In the genomic region with DNA sequence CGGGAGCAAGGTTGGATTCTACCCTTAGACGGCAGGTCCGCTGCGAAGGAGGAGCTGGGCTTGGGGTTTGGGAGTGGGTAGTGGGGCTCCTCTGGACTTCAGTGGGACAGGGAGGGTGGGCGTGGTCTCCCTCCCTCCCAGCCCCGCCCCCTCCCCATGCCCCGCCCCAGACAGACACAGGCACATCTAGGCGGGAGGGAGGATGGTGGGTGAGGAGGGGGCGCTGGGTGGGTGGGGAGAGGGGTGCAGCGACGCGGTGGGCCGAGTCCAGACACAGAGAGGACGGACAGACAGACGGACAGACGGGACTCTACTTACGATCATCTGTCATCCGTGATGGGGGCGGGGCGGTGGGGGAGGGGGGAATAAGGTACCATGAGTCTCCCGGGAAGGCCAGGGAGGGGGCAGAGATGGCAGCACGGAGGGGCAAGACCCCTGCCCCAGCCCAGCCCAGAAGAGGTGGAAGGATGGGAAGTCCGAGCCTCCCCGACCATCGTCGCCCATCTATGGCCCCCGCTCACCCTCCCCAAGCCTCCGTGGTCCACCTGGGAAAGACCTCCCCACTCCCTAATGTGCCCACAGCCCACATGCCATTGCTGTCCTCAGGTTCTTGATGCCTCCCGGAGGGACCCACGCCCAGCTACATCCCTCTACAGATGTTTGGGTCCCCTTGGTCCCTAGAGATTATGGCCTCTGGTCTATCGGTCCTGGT, we compare ENCODE assay signal across 30 cellular contexts.
"Had no signal": no experiment of that assay in that cellular context is flagged by ENCODE, and none has a peak within 500 bp of the region (broad histone marks: within the 10 kb centered on the region; RNA-seq: fewer than 3 reads in every experiment).

No MANE protein-coding gene starts in this region.

- H3K9ac ChIP-seq: KMS-11 had no signal

- H3K9me3 Mint-ChIP-seq: activated T-helper 1 cell treated with anti-CD3 and anti-CD28 coated beads, Interleukin-12 subunit alpha, Interleukin-12 subunit beta, Interleukin-2, Interleukin-4 antibody, amounts not matched to agents 30 ng/mL and 10 ng/mL and 1 ng/mL, durations not matched to agents 14 hours and 24 hours and 36 hours had no signal

- H3K4me1 Mint-ChIP-seq: activated B cell treated with CpG ODN at 0.5 μM for 24 hours; activated CD4-positive, alpha-beta T cell treated with anti-CD3 and anti-CD28 coated beads, Interleukin-2, amount 10 ng/mL, durations not matched to agents 24 days and 14 days had no signal

- DNase-seq: activated B cell treated with CpG ODN at 0.5 μM for 24 hours; activated CD4-positive, alpha-beta T cell treated with anti-CD3 and anti-CD28 coated beads for 1 hour; activated CD4-positive, alpha-beta T cell treated with anti-CD3 and anti-CD28 coated beads, Interleukin-2, amount 10 ng/mL, durations not matched to agents 24 days and 14 days; activated effector memory CD4-positive, alpha-beta T cell treated with anti-CD3 and anti-CD28 coated beads, Interleukin-2, amount 50 U/mL, for 16 hours; activated naive CD4-positive, alpha-beta T cell treated with anti-CD3 and anti-CD28 coated beads for 36 hours; activated T-cell treated with anti-CD3 and anti-CD28 coated beads, Interleukin-2, amount 50 U/mL, for 24 hours; adrenal gland; anterior cingulate cortex; caudate nucleus; MV-4-11; NCI-H1092 treated with DMSO at 0.1 percent for 48 hours; NCI-H1417 treated with DMSO at 0.1 percent for 48 hours; NCI-H1694; NCI-H2029; NCI-H2107; NCI-H2171 treated with DMSO at 0.1 percent for 48 hours; NCI-H226; NCI-H526; NCI-H82; RPMI8226; SHP77; T-helper 17 cell; T-helper 9 cell had no signal

- H3K36me3 ChIP-seq: adrenal gland, breast epithelium, SJSA1 had no signal

- H3K36me3 Mint-ChIP-seq: activated CD8-positive, alpha-beta memory T cell treated with anti-CD3 and anti-CD28 coated beads, Interleukin-2, amount 10 ng/mL, durations not matched to agents 7 days and 5 days had no signal

- H3K4me3 ChIP-seq: adrenal gland, breast epithelium, SJSA1 had no signal

- ATAC-seq: Panc1 had no signal

- H3K27ac Mint-ChIP-seq: activated B cell treated with CpG ODN at 0.5 μM for 24 hours; activated CD4-positive, alpha-beta T cell treated with anti-CD3 and anti-CD28 coated beads, Interleukin-2, amount 10 ng/mL, durations not matched to agents 24 days and 14 days; activated naive CD4-positive, alpha-beta T cell treated with anti-CD3 and anti-CD28 coated beads for 36 hours; activated naive CD8-positive, alpha-beta T cell; activated T-helper 1 cell treated with anti-CD3 and anti-CD28 coated beads, Interleukin-12 subunit alpha, Interleukin-12 subunit beta, Interleukin-2, Interleukin-4 antibody, amounts not matched to agents 30 ng/mL and 10 ng/mL and 1 ng/mL, durations not matched to agents 14 hours and 24 hours and 36 hours; T-helper 17 cell had no signal

- H3K4me1 ChIP-seq: adrenal gland, breast epithelium, SJSA1 had no signal

- H3K4me3 Mint-ChIP-seq: activated B cell treated with CpG ODN at 0.5 μM for 24 hours; activated CD4-positive, alpha-beta T cell treated with anti-CD3 and anti-CD28 coated beads, Interleukin-2, amount 10 ng/mL, durations not matched to agents 24 days and 14 days; activated CD8-positive, alpha-beta memory T cell treated with anti-CD3 and anti-CD28 coated beads, Interleukin-2, amount 10 ng/mL, durations not matched to agents 7 days and 5 days; activated naive CD4-positive, alpha-beta T cell treated with anti-CD3 and anti-CD28 coated beads for 36 hours; activated naive CD8-positive, alpha-beta T cell; activated T-cell treated with anti-CD3 and anti-CD28 coated beads, Interleukin-2, amount 50 U/mL, for 24 hours; activated T-helper 1 cell treated with anti-CD3 and anti-CD28 coated beads, Interleukin-12 subunit alpha, Interleukin-12 subunit beta, Interleukin-2, Interleukin-4 antibody, amounts not matched to agents 30 ng/mL and 10 ng/mL and 1 ng/mL, durations not matched to agents 14 hours and 24 hours and 36 hours; T-helper 17 cell had no signal

- H3K9me3 ChIP-seq: adrenal gland had no signal

- H3K27ac ChIP-seq: adrenal gland, breast epithelium, KMS-11, SJSA1 had no signal
